In the genomic region with DNA sequence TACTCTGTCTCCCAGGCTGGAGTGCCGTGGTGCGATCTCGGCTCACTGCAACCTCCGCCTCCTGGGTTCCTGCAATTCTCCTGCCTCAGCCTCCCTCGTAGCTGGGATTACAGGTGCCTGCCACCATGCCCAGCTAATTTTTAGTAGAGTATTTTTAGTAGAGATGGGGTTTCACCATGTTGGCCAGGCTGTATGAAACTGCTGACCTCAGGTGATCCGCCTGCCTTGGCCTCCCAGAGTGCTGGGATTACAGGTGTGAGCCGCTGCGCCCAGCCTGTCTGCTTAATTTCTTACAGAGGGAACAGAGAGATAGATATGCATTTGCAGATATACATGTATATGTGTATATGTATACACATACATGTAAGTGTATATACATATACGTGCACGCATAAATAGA, we compare ENCODE assay signal across 8 cellular contexts. TPM values are rescaled to one million over a fixed set of nuclear protein-coding genes. Genes with fewer than 3 reads are reported as not detected.
DNase-seq lines count a peak whose midpoint lies in the region; ATAC-seq, FAIRE-seq and TF ChIP-seq lines count a peak whose summit lies in the region.
"Not testable (repeated sequence)": the region's sequence is repeated elsewhere in the genome, so short reads cannot be mapped to it uniquely, and the experiment has no call there.

No MANE protein-coding gene starts in this region.

- TF ChIP-seq RAD21 in A549 (conservative IDR thresholded peaks at IDR 0.05 in 1 of 2, IDR thresholded peaks at IDR 0.05 in 1 of 2) = not testable (repeated sequence)

- not testable (repeated sequence) for TF ChIP-seq CTCF in A549 (IDR thresholded peaks at IDR 0.05); Calu3 (IDR thresholded peaks at IDR 0.05; ENCODE audit: unreplicated experiment); MM.1S (IDR thresholded peaks at IDR 0.05; ENCODE audit: low read length); brain (conservative IDR thresholded peaks at IDR 0.05)

- not testable (repeated sequence) for FAIRE-seq in A549 (lab: Jason Lieb, UNC)

- H3K4me1 ChIP-seq in A549 = not testable (repeated sequence)
- H3K4me1 ChIP-seq in MM.1S (ENCODE audit: low read length) (peaks cover 19% of the 10 kb centered on the region; the same call in 1 of the 2 replicates), skeletal muscle tissue (ENCODE audit: control insufficient read depth in 3 of 3, insufficient read depth in 3 of 3, low read length in 3 of 3) (peaks cover 35 to 47% (median 36%) of the 10 kb centered on the region in 3 donors)

- not testable (repeated sequence) for H3K27ac Mint-ChIP-seq in Calu3 (ENCODE audit: unreplicated experiment); T-helper 17 cell; activated T-helper 1 cell treated with anti-CD3 and anti-CD28 coated beads, Interleukin-12 subunit alpha, Interleukin-12 subunit beta, Interleukin-2, Interleukin-4 antibody, amounts not matched to agents 30 ng/mL and 10 ng/mL and 1 ng/mL, durations not matched to agents 14 hours and 24 hours and 36 hours; brain
- peak overlapping the region in 1 of 2 donors; percentile 19 for H3K27ac Mint-ChIP-seq in natural killer cell treated with Interleukin-12 subunit alpha and Interleukin-12 subunit beta and Interleukin-15 and Interleukin-18, amount 100 ng/mL, for 72 hours

- peaks cover 74% of the 10 kb centered on the region for H3K79me2 ChIP-seq in MM.1S (ENCODE audit: low read length)

- H3K36me3 Mint-ChIP-seq in Calu3 (ENCODE audit: insufficient read depth, unreplicated experiment) = peaks cover 26% of the 10 kb centered on the region
- H3K36me3 Mint-ChIP-seq in T-helper 17 cell (ENCODE audit: low read depth); brain; natural killer cell treated with Interleukin-12 subunit alpha and Interleukin-12 subunit beta and Interleukin-15 and Interleukin-18, amount 100 ng/mL, for 72 hours: not testable (repeated sequence)
- H3K36me3 Mint-ChIP-seq in activated T-helper 1 cell treated with anti-CD3 and anti-CD28 coated beads, Interleukin-12 subunit alpha, Interleukin-12 subunit beta, Interleukin-2, Interleukin-4 antibody, amounts not matched to agents 30 ng/mL and 10 ng/mL and 1 ng/mL, durations not matched to agents 14 hours and 24 hours and 36 hours (ENCODE audit: low read depth) = peaks cover 14% of the 10 kb centered on the region

- H2AFZ ChIP-seq in MM.1S (ENCODE audit: low read length) = not testable (repeated sequence)

- TF ChIP-seq EP300 in A549 (IDR thresholded peaks at IDR 0.05) = not testable (repeated sequence)

- TF ChIP-seq POLR2A in A549 (IDR thresholded peaks at IDR 0.05; ENCODE audit: low read length) = not testable (repeated sequence)

- H3F3A ChIP-seq in MM.1S (ENCODE audit: insufficient read depth, low read length) = peaks cover 13% of the 10 kb centered on the region

- not testable (repeated sequence) for H3K9me3 Mint-ChIP-seq in Calu3 (ENCODE audit: low read depth, unreplicated experiment); activated T-helper 1 cell treated with anti-CD3 and anti-CD28 coated beads, Interleukin-12 subunit alpha, Interleukin-12 subunit beta, Interleukin-2, Interleukin-4 antibody, amounts not matched to agents 30 ng/mL and 10 ng/mL and 1 ng/mL, durations not matched to agents 14 hours and 24 hours and 36 hours; brain; natural killer cell treated with Interleukin-12 subunit alpha and Interleukin-12 subunit beta and Interleukin-15 and Interleukin-18, amount 100 ng/mL, for 72 hours

- H3K9me3 ChIP-seq in A549; MM.1S (replicated peaks; ENCODE audit: insufficient read depth, low read length); T-helper 17 cell (ENCODE audit: control insufficient read depth, low read length, poor library complexity, severe bottlenecking); skeletal muscle tissue (ENCODE audit: control insufficient read depth in 3 of 3, low read length in 3 of 3): not testable (repeated sequence)

- CTCF ChIA-PET in A549 (lab: Yijun Ruan, JAX) = interaction anchor here (1.6 to 4.9 kb wide), 3 partner anchors 33 to 190 kb away, joined by 5 to 19 read pairs (median 13); partner anchors contain the start of gene JAK2
- CTCF ChIA-PET in Calu3 (lab: Charles Lee) = interaction anchor here (0.7 kb wide), 1 partner anchor 20 kb away, joined by 3 read pairs; no protein-coding TSS in a partner anchor

- not testable (repeated sequence) for H3K9me2 ChIP-seq in MM.1S (replicated peaks; ENCODE audit: insufficient read depth, low read length)

- H4K20me1 ChIP-seq in MM.1S (ENCODE audit: insufficient read depth, low read length) = peaks cover 20% of the 10 kb centered on the region; the same call in 1 of the 2 replicates

- BruUV-seq in Calu3 (replicated peaks; lab: Mats Ljungman, UMichigan) = not testable (repeated sequence)

- H3K36me3 ChIP-seq in MM.1S (replicated peaks; ENCODE audit: insufficient read depth, low read length); skeletal muscle tissue (ENCODE audit: control insufficient read depth in 3 of 3, insufficient read depth in 3 of 3, low read length in 3 of 3): not testable (repeated sequence)

- H3K4me2 ChIP-seq in A549 (peak overlapping the region; percentile 97; the same call in 1 of the 3 replicates), MM.1S (ENCODE audit: low read depth, low read length) (peak overlapping the region; percentile 83; the same call in 1 of the 2 replicates)

- ATAC-seq in A549; T-helper 17 cell; natural killer cell treated with Interleukin-12 subunit alpha and Interleukin-12 subunit beta and Interleukin-15 and Interleukin-18, amount 100 ng/mL, for 72 hours: not testable (repeated sequence)

- not testable (repeated sequence) for H3K27ac ChIP-seq in A549
- peak overlapping the region; percentile 73; the same call in 1 of the 2 replicates for H3K27ac ChIP-seq in MM.1S (ENCODE audit: low read length)
- peak overlapping the region; percentile 97 for H3K27ac ChIP-seq in skeletal muscle tissue (ENCODE audit: low read depth, low read length)

- H3K27me3 ChIP-seq in MM.1S (replicated peaks; ENCODE audit: insufficient read depth, low read length); skeletal muscle tissue (ENCODE audit: control insufficient read depth in 3 of 3, insufficient read depth in 3 of 3, low read length in 3 of 3): not testable (repeated sequence)

- POLR2A ChIA-PET in A549 (lab: Yijun Ruan, JAX) = not testable (repeated sequence)

- intact Hi-C loops in Calu3 (cut with micrococcal nuclease; ENCODE audit: unreplicated experiment); activated T-helper 1 cell treated with anti-CD3 and anti-CD28 coated beads, Interleukin-12 subunit alpha, Interleukin-12 subunit beta, Interleukin-2, Interleukin-4 antibody, amounts not matched to agents 30 ng/mL and 10 ng/mL and 1 ng/mL, durations not matched to agents 14 hours and 24 hours and 36 hours (cut with micrococcal nuclease): not testable (repeated sequence)

- H3K4me1 Mint-ChIP-seq in Calu3 (ENCODE audit: low read depth, unreplicated experiment) (peaks cover 27% of the 10 kb centered on the region), T-helper 17 cell (peaks cover 42% of the 10 kb centered on the region), brain (peaks cover 55% of the 10 kb centered on the region)
- H3K4me1 Mint-ChIP-seq in activated T-helper 1 cell treated with anti-CD3 and anti-CD28 coated beads, Interleukin-12 subunit alpha, Interleukin-12 subunit beta, Interleukin-2, Interleukin-4 antibody, amounts not matched to agents 30 ng/mL and 10 ng/mL and 1 ng/mL, durations not matched to agents 14 hours and 24 hours and 36 hours (ENCODE audit: low read depth) = peaks cover 71% of the 10 kb centered on the region
- peaks cover 33 to 39% of the 10 kb centered on the region in 2 donors for H3K4me1 Mint-ChIP-seq in natural killer cell treated with Interleukin-12 subunit alpha and Interleukin-12 subunit beta and Interleukin-15 and Interleukin-18, amount 100 ng/mL, for 72 hours (ENCODE audit: low read depth in 2 of 2)

- H3K4me3 ChIP-seq in A549; MM.1S (ENCODE audit: low read length); skeletal muscle tissue (ENCODE audit: low read length in 3 of 3): not testable (repeated sequence)

- not testable (repeated sequence) for H3K9ac ChIP-seq in MM.1S (ENCODE audit: low read length); skeletal muscle tissue (ENCODE audit: low read depth in 1 of 3, low read length in 3 of 3)

- WGBS in A549 (ENCODE audit: missing lambda C conversion rate) = 96% methylated on average over 10 of the region's 10 CpGs

- not testable (repeated sequence) for DNase-seq in A549 (ENCODE audit: low read depth in 1 of 2, low spot score in 1 of 2); Calu3; T-helper 17 cell; activated T-helper 1 cell treated with anti-CD3 and anti-CD28 coated beads, Interleukin-12 subunit alpha, Interleukin-12 subunit beta, Interleukin-2, Interleukin-4 antibody, amounts not matched to agents 30 ng/mL and 10 ng/mL and 1 ng/mL, durations not matched to agents 14 hours and 24 hours and 36 hours (ENCODE audit: low spot score); natural killer cell treated with Interleukin-12 subunit alpha and Interleukin-12 subunit beta and Interleukin-15 and Interleukin-18, amount 100 ng/mL, for 72 hours (ENCODE audit: low spot score)
- DNase-seq in MM.1S = peak; percentile 35

- not testable (repeated sequence) for H3K27me3 Mint-ChIP-seq in Calu3 (ENCODE audit: unreplicated experiment); T-helper 17 cell; activated T-helper 1 cell treated with anti-CD3 and anti-CD28 coated beads, Interleukin-12 subunit alpha, Interleukin-12 subunit beta, Interleukin-2, Interleukin-4 antibody, amounts not matched to agents 30 ng/mL and 10 ng/mL and 1 ng/mL, durations not matched to agents 14 hours and 24 hours and 36 hours (ENCODE audit: insufficient read depth); brain; natural killer cell treated with Interleukin-12 subunit alpha and Interleukin-12 subunit beta and Interleukin-15 and Interleukin-18, amount 100 ng/mL, for 72 hours

- H3K4me3 Mint-ChIP-seq in Calu3 (ENCODE audit: low read depth, unreplicated experiment) (peak overlapping the region; percentile 83), T-helper 17 cell (peak overlapping the region; percentile 28), brain (peak overlapping the region in 4 of 5 experiments; percentile 51 to 90 (median 75))
- H3K4me3 Mint-ChIP-seq in activated T-helper 1 cell treated with anti-CD3 and anti-CD28 coated beads, Interleukin-12 subunit alpha, Interleukin-12 subunit beta, Interleukin-2, Interleukin-4 antibody, amounts not matched to agents 30 ng/mL and 10 ng/mL and 1 ng/mL, durations not matched to agents 14 hours and 24 hours and 36 hours = peak overlapping the region; percentile 96
- H3K4me3 Mint-ChIP-seq in natural killer cell treated with Interleukin-12 subunit alpha and Interleukin-12 subunit beta and Interleukin-15 and Interleukin-18, amount 100 ng/mL, for 72 hours = peak overlapping the region; percentile 96

RNA-seq across cellular contexts. Expression of gene RCL1, which starts 2.4 kb away (rescaled TPM):
- polyA plus RNA-seq in A549 (2011; rRNA removed) (25.5 and 26.7 TPM in 2 replicates), A549 (2017; fragmentation: RNase III; extraction: RNeasy Plus Mini Kit Qiagen cat#74134 plus additional on column Dnase treatment) (27.5 to 30.0 TPM (median 29.4 TPM) in 3 replicates), brain (ENCODE audit: insufficient read depth, low read depth, low replicate concordance) (11.1 TPM)
- polyA plus RNA-seq in A549 (2012; cell fraction: cytosol; rRNA removed) = 30.0 and 33.4 TPM in 2 replicates
- polyA plus RNA-seq in A549 (2012; cell fraction: nucleus; rRNA removed) = 29.3 and 43.1 TPM in 2 replicates
- 43.1 and 43.3 TPM in 2 replicates for polyA minus RNA-seq in A549 (2011; rRNA and poly(A)+ RNA removed)
- total RNA-seq in Calu3 (2022) (20.7 and 21.3 TPM in 2 replicates), T-helper 17 cell (10 to 100 TPM; 23.5 to 28.1 TPM), skeletal muscle tissue (33.9 TPM)
- 53.3 and 53.4 TPM in 2 replicates for total RNA-seq in activated T-helper 1 cell treated with anti-CD3 and anti-CD28 coated beads, Interleukin-12 subunit alpha, Interleukin-12 subunit beta, Interleukin-2, Interleukin-4 antibody, amounts not matched to agents 30 ng/mL and 10 ng/mL and 1 ng/mL, durations not matched to agents 14 hours and 24 hours and 36 hours
- total RNA-seq in natural killer cell treated with Interleukin-12 subunit alpha and Interleukin-12 subunit beta and Interleukin-15 and Interleukin-18, amount 100 ng/mL, for 72 hours = 10 to 100 TPM; 18.6 to 31.9 TPM

RNA-seq across cellular contexts. Expression of gene AK3, which starts 54.1 kb away (rescaled TPM):
- polyA plus RNA-seq in A549 (2011; rRNA removed) (70.4 and 83.0 TPM in 2 replicates), A549 (2017; fragmentation: RNase III; extraction: RNeasy Plus Mini Kit Qiagen cat#74134 plus additional on column Dnase treatment) (42.6 to 51.0 TPM (median 49.0 TPM) in 3 replicates), brain (ENCODE audit: insufficient read depth, low read depth, low replicate concordance) (34.2 TPM)
- polyA plus RNA-seq in A549 (2012; cell fraction: cytosol; rRNA removed) = 14.9 and 21.0 TPM in 2 replicates
- 6.3 and 8.9 TPM in 2 replicates for polyA plus RNA-seq in A549 (2012; cell fraction: nucleus; rRNA removed)
- 22.6 and 31.3 TPM in 2 replicates for polyA minus RNA-seq in A549 (2011; rRNA and poly(A)+ RNA removed)
- total RNA-seq in Calu3 (2022) (21.5 and 24.0 TPM in 2 replicates), T-helper 17 cell (10 to 100 TPM; 14.2 to 15.2 TPM), skeletal muscle tissue (18.3 TPM)
- total RNA-seq in activated T-helper 1 cell treated with anti-CD3 and anti-CD28 coated beads, Interleukin-12 subunit alpha, Interleukin-12 subunit beta, Interleukin-2, Interleukin-4 antibody, amounts not matched to agents 30 ng/mL and 10 ng/mL and 1 ng/mL, durations not matched to agents 14 hours and 24 hours and 36 hours = 23.9 and 28.5 TPM in 2 replicates
- total RNA-seq in natural killer cell treated with Interleukin-12 subunit alpha and Interleukin-12 subunit beta and Interleukin-15 and Interleukin-18, amount 100 ng/mL, for 72 hours = 10 to 100 TPM; 23.2 to 25.4 TPM

Comparison
In these comparisons a context has a peak if more than half of its experiments do, and no peak if none do; other contexts are left out.
1. H3K4me3 Mint-ChIP-seq: peak in every context shown above with its lines; median percentile 96 in activated T-helper 1 cell treated with anti-CD3 and anti-CD28 coated beads, Interleukin-12 subunit alpha, Interleukin-12 subunit beta, Interleukin-2, Interleukin-4 antibody, amounts not matched to agents 30 ng/mL and 10 ng/mL and 1 ng/mL, durations not matched to agents 14 hours and 24 hours and 36 hours; 96 in natural killer cell treated with Interleukin-12 subunit alpha and Interleukin-12 subunit beta and Interleukin-15 and Interleukin-18, amount 100 ng/mL, for 72 hours; 83 in Calu3; 75 in brain; 28 in T-helper 17 cell.